16 cellular contexts compared by ENCODE assay signal in the genomic region with DNA sequence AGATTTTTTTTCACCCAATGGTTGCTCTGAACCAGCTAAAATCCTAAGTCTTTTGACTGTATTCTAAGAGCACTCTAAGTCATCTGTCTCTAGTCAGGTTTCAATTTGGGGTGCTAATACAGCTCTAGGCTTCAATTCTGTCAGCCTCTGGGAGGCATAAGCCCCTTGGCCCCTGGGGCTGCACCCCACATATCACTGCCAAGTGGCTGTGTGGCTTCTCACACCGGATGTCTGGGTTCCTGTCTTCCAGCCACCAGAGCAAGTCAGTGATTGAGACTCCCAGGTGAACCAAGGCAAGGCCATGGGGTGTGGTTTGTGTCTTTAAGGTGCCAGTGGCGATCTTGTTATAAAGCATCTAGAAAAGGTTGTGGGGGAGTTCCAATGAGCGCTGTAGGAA.
DNase-seq lines count a peak whose midpoint lies in the region; ATAC-seq, FAIRE-seq and TF ChIP-seq lines count a peak whose summit lies in the region.
"Had no signal": no experiment of that assay in that cellular context is flagged by ENCODE, and none has a peak within 500 bp of the region (broad histone marks: within the 10 kb centered on the region; RNA-seq: fewer than 3 reads in every experiment).

No MANE protein-coding gene starts in this region.

- peak overlapping the region; percentile 53 for H3K27ac Mint-ChIP-seq in activated CD4-positive, alpha-beta T cell treated with anti-CD3 and anti-CD28 coated beads, Interleukin-2, amount 10 ng/mL, durations not matched to agents 24 days and 14 days
- H3K27ac Mint-ChIP-seq in activated CD4-positive, alpha-beta T cell treated with anti-CD3 and anti-CD28 coated beads, Interleukin-2, amount 10 ng/mL, durations not matched to agents 7 days and 5 days, result no peak overlapping the region
- H3K27ac Mint-ChIP-seq in CD4-positive, alpha-beta memory T cell, result peak overlapping the region in 4 of 7 donors; percentile 5 to 57 (median 42)
- peak overlapping the region; percentile 58 for H3K27ac Mint-ChIP-seq in astrocyte (ENCODE audit: unreplicated experiment)

- FAIRE-seq in astrocyte (lab: Jason Lieb, UNC), result no peak
- FAIRE-seq: A204.1 had no signal

- H3K4me1 Mint-ChIP-seq in activated CD4-positive, alpha-beta T cell treated with anti-CD3 and anti-CD28 coated beads, Interleukin-2, amount 10 ng/mL, durations not matched to agents 24 days and 14 days, result peaks cover 6% of the 10 kb centered on the region
- peaks cover 23% of the 10 kb centered on the region for H3K4me1 Mint-ChIP-seq in activated CD4-positive, alpha-beta T cell treated with anti-CD3 and anti-CD28 coated beads, Interleukin-2, amount 10 ng/mL, durations not matched to agents 7 days and 5 days
- H3K4me1 Mint-ChIP-seq in CD4-positive, alpha-beta memory T cell, result peaks cover 16 to 36% (median 28%) of the 10 kb centered on the region in 4 donors
- no peaks in the 10 kb centered on the region for H3K4me1 Mint-ChIP-seq in astrocyte (ENCODE audit: low read depth, unreplicated experiment)

- H3K79me2 ChIP-seq in astrocyte (ENCODE audit: insufficient read depth, low read length), result no peaks in the 10 kb centered on the region

- ATAC-seq in GM19395 (IDR thresholded peaks at IDR 0.05; ENCODE audit: unreplicated experiment), result no peak
- no peak for ATAC-seq in upper lobe of left lung (ENCODE audit: low FRiP score in 2 of 2)

- H3K27me3 Mint-ChIP-seq in activated CD4-positive, alpha-beta T cell treated with anti-CD3 and anti-CD28 coated beads, Interleukin-2, amount 10 ng/mL, durations not matched to agents 24 days and 14 days, result no peaks in the 10 kb centered on the region
- H3K27me3 Mint-ChIP-seq in activated CD4-positive, alpha-beta T cell treated with anti-CD3 and anti-CD28 coated beads, Interleukin-2, amount 10 ng/mL, durations not matched to agents 7 days and 5 days, result no peaks in the 10 kb centered on the region
- H3K27me3 Mint-ChIP-seq in CD4-positive, alpha-beta memory T cell, result no peaks in the 10 kb centered on the region
- H3K27me3 Mint-ChIP-seq in astrocyte (ENCODE audit: low read depth, unreplicated experiment), result no peaks in the 10 kb centered on the region

- no peak for DNase-seq in activated CD4-positive, alpha-beta T cell treated with anti-CD3 and anti-CD28 coated beads, Interleukin-2, amount 10 ng/mL, durations not matched to agents 24 days and 14 days
- DNase-seq in activated CD4-positive, alpha-beta T cell treated with anti-CD3 and anti-CD28 coated beads, Interleukin-2, amount 10 ng/mL, durations not matched to agents 7 days and 5 days, result no peak
- no peak for DNase-seq in CD4-positive, alpha-beta memory T cell
- no peak for DNase-seq in astrocyte (ENCODE audit: low read depth)
- DNase-seq in prostate gland (ENCODE audit: low spot score), result no peak
- no peak for DNase-seq in upper lobe of left lung
- DNase-seq in erythroblast (lab: John Stamatoyannopoulos, UW), result no peak
- DNase-seq: activated CD8-positive, alpha-beta memory T cell treated with anti-CD3 and anti-CD28 coated beads for 24 hours; activated gamma-delta T cell treated with Interleukin-2 at 50 U/mL for 16 hours; brain microvascular endothelial cell; dorsolateral prefrontal cortex; left colon; posterior cingulate gyrus had no signal

- H3K4me1 ChIP-seq in CD4-positive, alpha-beta memory T cell (ENCODE audit: insufficient read depth, low read length), result peaks cover 18% of the 10 kb centered on the region
- H3K4me1 ChIP-seq in astrocyte (ENCODE audit: insufficient read depth, low read length) (peaks cover 16% of the 10 kb centered on the region), prostate gland (replicated peaks) (no peaks in the 10 kb centered on the region), upper lobe of left lung (peaks cover 2 to 18% (median 15%) of the 10 kb centered on the region in 4 donors)

- intact Hi-C loops in activated CD4-positive, alpha-beta T cell treated with anti-CD3 and anti-CD28 coated beads, Interleukin-2, amount 10 ng/mL, durations not matched to agents 24 days and 14 days (cut with micrococcal nuclease), result no loop called here
- intact Hi-C loops in CD4-positive, alpha-beta memory T cell (cut with micrococcal nuclease), result loop anchor here (10.0 kb wide), 1 partner anchor 812 kb away; no protein-coding TSS in a partner anchor
- intact Hi-C loops in prostate gland (cut with DNase I), result no loop called here

- H3K4me3 Mint-ChIP-seq in activated CD4-positive, alpha-beta T cell treated with anti-CD3 and anti-CD28 coated beads, Interleukin-2, amount 10 ng/mL, durations not matched to agents 24 days and 14 days, result no peak overlapping the region
- no peak overlapping the region for H3K4me3 Mint-ChIP-seq in activated CD4-positive, alpha-beta T cell treated with anti-CD3 and anti-CD28 coated beads, Interleukin-2, amount 10 ng/mL, durations not matched to agents 7 days and 5 days
- no peak overlapping the region for H3K4me3 Mint-ChIP-seq in CD4-positive, alpha-beta memory T cell
- no peak overlapping the region for H3K4me3 Mint-ChIP-seq in astrocyte (ENCODE audit: unreplicated experiment)

- no peaks in the 10 kb centered on the region for H4K20me1 ChIP-seq in astrocyte (ENCODE audit: insufficient read depth, low read length)

- H2AFZ ChIP-seq in astrocyte (ENCODE audit: low read depth, low read length), result no peak overlapping the region

- 56% methylated on average over 3 of the region's 3 CpGs for WGBS in prostate gland
- WGBS in upper lobe of left lung, 2 donors, result 69 to 92% methylated on average over 3 of the region's 3 CpGs

- no peak overlapping the region for H3K9ac ChIP-seq in astrocyte (ENCODE audit: low read length)

- H3K9me3 Mint-ChIP-seq in activated CD4-positive, alpha-beta T cell treated with anti-CD3 and anti-CD28 coated beads, Interleukin-2, amount 10 ng/mL, durations not matched to agents 24 days and 14 days, result no peaks in the 10 kb centered on the region
- H3K9me3 Mint-ChIP-seq in activated CD4-positive, alpha-beta T cell treated with anti-CD3 and anti-CD28 coated beads, Interleukin-2, amount 10 ng/mL, durations not matched to agents 7 days and 5 days, result no peaks in the 10 kb centered on the region
- H3K9me3 Mint-ChIP-seq in CD4-positive, alpha-beta memory T cell, result no peaks in the 10 kb centered on the region
- no peaks in the 10 kb centered on the region for H3K9me3 Mint-ChIP-seq in astrocyte (ENCODE audit: unreplicated experiment)

- CTCF ChIA-PET in activated CD4-positive, alpha-beta T cell treated with anti-CD3 and anti-CD28 coated beads, Interleukin-2, amount 10 ng/mL, durations not matched to agents 7 days and 5 days (lab: Charles Lee), result interaction anchor here (1.1 kb wide), 1 partner anchor 13 kb away, joined by 3 read pairs; no protein-coding TSS in a partner anchor
- CTCF ChIA-PET in CD4-positive, alpha-beta memory T cell (lab: Charles Lee; ENCODE audit: partially characterized antibody), result interaction anchor here (1.0 to 1.3 kb wide), 2 partner anchors 15 to 36 kb away, joined by 3 read pairs; no protein-coding TSS in a partner anchor

- no peaks in the 10 kb centered on the region for H3K9me3 ChIP-seq in CD4-positive, alpha-beta memory T cell (ENCODE audit: control insufficient read depth in 1 of 2, low read length in 2 of 2)
- no peaks in the 10 kb centered on the region for H3K9me3 ChIP-seq in astrocyte (ENCODE audit: insufficient read depth, low read depth, low read length)
- no peaks in the 10 kb centered on the region for H3K9me3 ChIP-seq in prostate gland
- no peaks in the 10 kb centered on the region for H3K9me3 ChIP-seq in upper lobe of left lung
- H3K9me3 ChIP-seq: suprapubic skin had no signal

- H3K4me3 ChIP-seq in CD4-positive, alpha-beta memory T cell (ENCODE audit: low read length in 2 of 2), result no peak overlapping the region
- H3K4me3 ChIP-seq in astrocyte (ENCODE audit: insufficient read depth, low read depth, low read length), result no peak overlapping the region
- H3K4me3 ChIP-seq in prostate gland, result no peak overlapping the region
- no peak overlapping the region for H3K4me3 ChIP-seq in upper lobe of left lung
- H3K4me3 ChIP-seq: dorsolateral prefrontal cortex, suprapubic skin had no signal

- TF ChIP-seq POLR2A in prostate gland (IDR thresholded peaks at IDR 0.05) (no peak), upper lobe of left lung (IDR thresholded peaks at IDR 0.05) (no peak), erythroblast (IDR thresholded peaks at IDR 0.05; ENCODE audit: low read length) (no peak)

- no peak overlapping the region for H3K27ac ChIP-seq in CD4-positive, alpha-beta memory T cell (ENCODE audit: low read depth, low read length)
- H3K27ac ChIP-seq in astrocyte (ENCODE audit: low read depth, low read length) (no peak overlapping the region), prostate gland (peak overlapping the region; percentile 21 to 32), upper lobe of left lung (no peak overlapping the region)
- H3K27ac ChIP-seq: brain microvascular endothelial cell, suprapubic skin had no signal

- H3K36me3 Mint-ChIP-seq in activated CD4-positive, alpha-beta T cell treated with anti-CD3 and anti-CD28 coated beads, Interleukin-2, amount 10 ng/mL, durations not matched to agents 24 days and 14 days (ENCODE audit: low read depth), result peaks cover 44% of the 10 kb centered on the region
- peaks cover 32% of the 10 kb centered on the region for H3K36me3 Mint-ChIP-seq in activated CD4-positive, alpha-beta T cell treated with anti-CD3 and anti-CD28 coated beads, Interleukin-2, amount 10 ng/mL, durations not matched to agents 7 days and 5 days (ENCODE audit: low read depth)
- H3K36me3 Mint-ChIP-seq in CD4-positive, alpha-beta memory T cell, result peaks cover 49 to 74% of the 10 kb centered on the region in 2 donors
- peaks cover 25% of the 10 kb centered on the region for H3K36me3 Mint-ChIP-seq in astrocyte (ENCODE audit: low read depth, unreplicated experiment)

- TF ChIP-seq EP300 in upper lobe of left lung (IDR thresholded peaks at IDR 0.05), result no peak

- H3K36me3 ChIP-seq in CD4-positive, alpha-beta memory T cell (ENCODE audit: insufficient read depth, low read length), result peaks cover 56% of the 10 kb centered on the region
- peaks cover 28% of the 10 kb centered on the region for H3K36me3 ChIP-seq in astrocyte (ENCODE audit: insufficient read depth, low read length)
- peaks cover 0 to 8% of the 10 kb centered on the region in 2 donors for H3K36me3 ChIP-seq in prostate gland
- H3K36me3 ChIP-seq in upper lobe of left lung, result peaks cover 28 to 86% (median 44%) of the 10 kb centered on the region in 4 donors

- H3K27me3 ChIP-seq in CD4-positive, alpha-beta memory T cell (ENCODE audit: insufficient read depth, low read length), result no peaks in the 10 kb centered on the region
- H3K27me3 ChIP-seq in astrocyte (ENCODE audit: insufficient read depth, low read length), result no peaks in the 10 kb centered on the region
- no peaks in the 10 kb centered on the region for H3K27me3 ChIP-seq in prostate gland (replicated peaks; ENCODE audit: insufficient read depth)
- no peaks in the 10 kb centered on the region for H3K27me3 ChIP-seq in upper lobe of left lung
- H3K27me3 ChIP-seq: brain microvascular endothelial cell, dorsolateral prefrontal cortex, suprapubic skin had no signal

- H3K4me2 ChIP-seq in astrocyte (ENCODE audit: low read length), result no peak overlapping the region

- no peak for TF ChIP-seq CTCF in astrocyte (IDR thresholded peaks at IDR 0.05; ENCODE audit: insufficient read depth, low read depth, low read length)
- TF ChIP-seq CTCF in prostate gland (IDR thresholded peaks at IDR 0.05), result no peak
- no peak for TF ChIP-seq CTCF in upper lobe of left lung (IDR thresholded peaks at IDR 0.05)

- POLR2A ChIA-PET in activated CD4-positive, alpha-beta T cell treated with anti-CD3 and anti-CD28 coated beads, Interleukin-2, amount 10 ng/mL, durations not matched to agents 7 days and 5 days (lab: Charles Lee), result no interaction called here
- POLR2A ChIA-PET in CD4-positive, alpha-beta memory T cell (lab: Charles Lee; ENCODE audit: partially characterized antibody), result no interaction called here

Comparison
In these comparisons a context has a peak if more than half of its experiments do, and no peak if none do; other contexts are left out.
1. H3K27ac ChIP-seq: peak in prostate gland (2 of 2); none in CD4-positive, alpha-beta memory T cell (single experiment), astrocyte (single experiment) and upper lobe of left lung (0 of 4).